17 cellular contexts compared by ENCODE assay signal in the genomic region with DNA sequence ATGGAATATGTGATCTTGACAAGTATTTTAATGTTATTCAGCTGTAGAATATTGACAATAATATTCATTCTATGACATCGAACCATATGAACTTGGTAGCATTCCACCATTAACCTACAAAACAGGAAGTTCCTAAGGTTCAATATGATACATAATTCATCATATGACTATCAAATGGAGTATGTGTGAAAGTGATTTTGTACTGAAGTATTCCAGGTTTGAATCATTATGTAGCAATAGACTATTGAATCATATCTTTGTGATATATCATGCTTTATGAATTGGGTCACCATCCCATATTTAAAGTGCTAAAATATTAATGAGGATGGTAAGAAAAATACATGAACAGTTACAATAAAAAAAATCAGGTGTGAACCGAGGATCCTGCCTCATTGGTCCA.
"Had no signal": no experiment of that assay in that cellular context is flagged by ENCODE, and none has a peak within 500 bp of the region (broad histone marks: within the 10 kb centered on the region; RNA-seq: fewer than 3 reads in every experiment).

No MANE protein-coding gene starts in this region.

- H3K36me3 Mint-ChIP-seq: activated naive CD4-positive, alpha-beta T cell treated with anti-CD3 and anti-CD28 coated beads, Interleukin-2, amount 50 U/mL, for 24 hours had no signal

- H3K9me3 Mint-ChIP-seq: activated naive CD4-positive, alpha-beta T cell treated with anti-CD3 and anti-CD28 coated beads, Interleukin-2, amount 50 U/mL, for 24 hours; activated T-cell treated with anti-CD3 and anti-CD28 coated beads, Interleukin-2, amount 50 U/mL, for 72 hours had no signal

- H3K4me3 ChIP-seq: cardiac muscle cell, left ventricle myocardium inferior, thyroid gland had no signal

- H3K4me3 Mint-ChIP-seq: activated naive CD4-positive, alpha-beta T cell treated with anti-CD3 and anti-CD28 coated beads, Interleukin-2, amount 50 U/mL, for 24 hours; activated T-cell treated with anti-CD3 and anti-CD28 coated beads, Interleukin-2, amount 50 U/mL, for 72 hours; dendritic cell treated with granulocyte-macrophage colony-stimulating factor and Interleukin-4, amounts not matched to agents 40 ng/mL and 50 ng/mL, for 4 days had no signal

- DNase-seq: activated CD4-positive, alpha-beta T cell treated with anti-CD3 and anti-CD28 coated beads, Interleukin-2, amount 50 U/mL, for 1 hour; activated CD8-positive, alpha-beta memory T cell treated with anti-CD3 and anti-CD28 coated beads for 24 hours; activated CD8-positive, alpha-beta memory T cell treated with anti-CD3 and anti-CD28 coated beads, Interleukin-2, amount 50 U/mL, for 48 hours; activated gamma-delta T cell; activated T-cell treated with anti-CD3 and anti-CD28 coated beads, Interleukin-2, amount 50 U/mL, for 72 hours; effector CD8-positive, alpha-beta T cell; kidney glomerular epithelial cell; left ventricle myocardium inferior; occipital lobe; posterior cingulate gyrus; stimulated activated naive CD4-positive, alpha-beta T cell treated with Interleukin-2 at 50 U/mL for 16 hours; thyroid gland had no signal

- H3K36me3 ChIP-seq: cardiac muscle cell, left ventricle myocardium inferior, thyroid gland had no signal

- H3K4me1 Mint-ChIP-seq: activated naive CD4-positive, alpha-beta T cell treated with anti-CD3 and anti-CD28 coated beads, Interleukin-2, amount 50 U/mL, for 24 hours had no signal

- H3K4me1 ChIP-seq: left ventricle myocardium inferior had no signal

- H3K27me3 Mint-ChIP-seq: activated naive CD4-positive, alpha-beta T cell treated with anti-CD3 and anti-CD28 coated beads, Interleukin-2, amount 50 U/mL, for 24 hours; dendritic cell treated with granulocyte-macrophage colony-stimulating factor and Interleukin-4, amounts not matched to agents 40 ng/mL and 50 ng/mL, for 4 days had no signal

- FAIRE-seq: frontal cortex had no signal

- H3K9me3 ChIP-seq: left ventricle myocardium inferior, thyroid gland had no signal

- ATAC-seq: activated CD4-positive, CD25-positive, alpha-beta regulatory T cell treated with anti-CD3 and anti-CD28 coated beads, Interleukin-2, amount 50 U/mL, for 24 hours had no signal

- H3K27me3 ChIP-seq: cardiac muscle cell, thyroid gland had no signal

- H3K27ac ChIP-seq: cardiac muscle cell, left ventricle myocardium inferior, thyroid gland had no signal

- H3K27ac Mint-ChIP-seq: activated naive CD4-positive, alpha-beta T cell treated with anti-CD3 and anti-CD28 coated beads, Interleukin-2, amount 50 U/mL, for 24 hours; activated T-cell treated with anti-CD3 and anti-CD28 coated beads, Interleukin-2, amount 50 U/mL, for 72 hours; dendritic cell treated with granulocyte-macrophage colony-stimulating factor and Interleukin-4, amounts not matched to agents 40 ng/mL and 50 ng/mL, for 4 days had no signal
